9 cellular contexts compared by ENCODE assay signal in the genomic region with DNA sequence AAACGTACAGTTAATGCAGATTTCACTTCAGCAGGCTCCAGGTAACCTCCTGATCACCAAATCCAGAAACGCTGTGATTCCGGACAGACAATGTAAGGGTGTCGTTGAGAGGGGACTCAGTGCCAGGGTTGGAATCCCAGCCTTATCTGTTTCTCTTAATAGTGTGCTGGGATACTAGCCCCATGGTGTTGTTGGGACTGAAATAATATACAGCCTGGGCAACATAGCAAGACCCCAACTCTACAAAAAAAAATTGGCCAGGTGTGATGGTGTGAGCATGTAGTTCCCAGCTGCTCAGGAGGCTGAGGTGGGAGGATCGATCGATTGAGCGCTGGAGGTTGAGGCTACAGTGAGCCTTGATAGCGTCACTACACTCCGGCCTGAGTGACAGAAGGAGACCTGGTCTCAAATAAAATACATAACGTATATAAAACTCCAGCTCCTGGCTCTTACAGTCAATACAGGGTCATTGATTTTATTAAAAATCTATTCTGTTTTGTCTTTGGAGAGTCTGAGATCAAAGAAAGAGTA. TPM values are rescaled to one million over a fixed set of nuclear protein-coding genes. Genes with fewer than 3 reads are reported as not detected.
DNase-seq lines count a peak whose midpoint lies in the region; ATAC-seq, FAIRE-seq and TF ChIP-seq lines count a peak whose summit lies in the region.
"Had no signal": no experiment of that assay in that cellular context is flagged by ENCODE, and none has a peak within 500 bp of the region (broad histone marks: within the 10 kb centered on the region; RNA-seq: fewer than 3 reads in every experiment).

No MANE protein-coding gene starts in this region.

- no peaks in the 10 kb centered on the region for H3K9me3 Mint-ChIP-seq in central memory CD8-positive, alpha-beta T cell

- FAIRE-seq in HTR-8/SVneo (lab: Jason Lieb, UNC) = no peak

- DNase-seq in central memory CD8-positive, alpha-beta T cell (ENCODE audit: low spot score in 2 of 2) = no peak
- DNase-seq in DMS153 treated with DMSO at 0.1 percent for 48 hours (lab: John Stamatoyannopoulos, UW; ENCODE audit: unreplicated experiment) (no peak), HTR-8/SVneo (ENCODE audit: insufficient read length, low spot score) (no peak), cerebellar nuclear complex (lab: John Stamatoyannopoulos, UW) (no peak), DMS114 treated with DMSO at 0.1 percent for 48 hours (lab: John Stamatoyannopoulos, UW; ENCODE audit: unreplicated experiment) (no peak)
- DNase-seq: NCI-H2171 had no signal

- peak overlapping the region; percentile 91 for H3K27ac Mint-ChIP-seq in central memory CD8-positive, alpha-beta T cell (ENCODE audit: low read depth)

- ATAC-seq in central memory CD8-positive, alpha-beta T cell (replicated peaks; ENCODE audit: extremely low read depth, poor library complexity, severe bottlenecking) = no peak

- H3K9me3 ChIP-seq in HUES64 (ENCODE audit: insufficient read depth, low read depth, low read length) (no peaks in the 10 kb centered on the region), mucosa of stomach (ENCODE audit: control insufficient read depth, low read length) (no peaks in the 10 kb centered on the region)

- H3K9ac ChIP-seq in HUES64 (ENCODE audit: low read depth, low read length) (peak overlapping the region; percentile 98), mucosa of stomach (ENCODE audit: low read length) (peak overlapping the region; percentile 93)

- peaks cover 26% of the 10 kb centered on the region for H3K4me1 Mint-ChIP-seq in central memory CD8-positive, alpha-beta T cell

- H3K27ac ChIP-seq in 22Rv1 = peak overlapping the region; percentile 74
- H3K27ac ChIP-seq in HUES64 (ENCODE audit: low read depth, low read length) = no peak overlapping the region

- H3K4me1 ChIP-seq in HUES64 (ENCODE audit: insufficient read depth, low read length) (no peaks in the 10 kb centered on the region), mucosa of stomach (ENCODE audit: control insufficient read depth, insufficient read depth, low read length) (peaks cover under 1% of the 10 kb centered on the region)

- H3K4me3 Mint-ChIP-seq in central memory CD8-positive, alpha-beta T cell = peak overlapping the region; percentile 90

- H3K27me3 ChIP-seq in HUES64 (ENCODE audit: insufficient read depth, low read length) (no peaks in the 10 kb centered on the region), mucosa of stomach (ENCODE audit: control insufficient read depth, insufficient read depth, low read length) (no peaks in the 10 kb centered on the region)

- no peak for TF ChIP-seq CTCF in 22Rv1 (IDR thresholded peaks at IDR 0.05)

- 86% methylated on average over 10 of the region's 10 CpGs for WGBS in HUES64

- no peaks in the 10 kb centered on the region for H3K27me3 Mint-ChIP-seq in central memory CD8-positive, alpha-beta T cell

- H3K36me3 ChIP-seq in HUES64 (ENCODE audit: insufficient read depth, low read length) (peaks cover 44% of the 10 kb centered on the region), mucosa of stomach (ENCODE audit: control insufficient read depth, insufficient read depth, low read length) (no peaks in the 10 kb centered on the region)

- H3K36me3 Mint-ChIP-seq in central memory CD8-positive, alpha-beta T cell (ENCODE audit: insufficient read depth) = peaks cover 28% of the 10 kb centered on the region

- H3K4me3 ChIP-seq in HUES64 (ENCODE audit: low read length) = peak overlapping the region; percentile 89
- H3K4me3 ChIP-seq in mucosa of stomach (ENCODE audit: low read length) = peak overlapping the region; percentile 58

RNA-seq across cellular contexts. Expression of gene PEBP1, which starts 1.3 kb away (rescaled TPM):
- polyA plus RNA-seq in HUES64 (2013, experiment 1 of 2) = 271 TPM
- 266 TPM for polyA plus RNA-seq in HUES64 (2013, experiment 2 of 2)

RNA-seq across cellular contexts. Expression of gene VSIG10, which starts 33.4 kb away (rescaled TPM):
- 41.9 TPM for polyA plus RNA-seq in HUES64 (2013, experiment 1 of 2)
- 34.6 TPM for polyA plus RNA-seq in HUES64 (2013, experiment 2 of 2)
